In the genomic region with DNA sequence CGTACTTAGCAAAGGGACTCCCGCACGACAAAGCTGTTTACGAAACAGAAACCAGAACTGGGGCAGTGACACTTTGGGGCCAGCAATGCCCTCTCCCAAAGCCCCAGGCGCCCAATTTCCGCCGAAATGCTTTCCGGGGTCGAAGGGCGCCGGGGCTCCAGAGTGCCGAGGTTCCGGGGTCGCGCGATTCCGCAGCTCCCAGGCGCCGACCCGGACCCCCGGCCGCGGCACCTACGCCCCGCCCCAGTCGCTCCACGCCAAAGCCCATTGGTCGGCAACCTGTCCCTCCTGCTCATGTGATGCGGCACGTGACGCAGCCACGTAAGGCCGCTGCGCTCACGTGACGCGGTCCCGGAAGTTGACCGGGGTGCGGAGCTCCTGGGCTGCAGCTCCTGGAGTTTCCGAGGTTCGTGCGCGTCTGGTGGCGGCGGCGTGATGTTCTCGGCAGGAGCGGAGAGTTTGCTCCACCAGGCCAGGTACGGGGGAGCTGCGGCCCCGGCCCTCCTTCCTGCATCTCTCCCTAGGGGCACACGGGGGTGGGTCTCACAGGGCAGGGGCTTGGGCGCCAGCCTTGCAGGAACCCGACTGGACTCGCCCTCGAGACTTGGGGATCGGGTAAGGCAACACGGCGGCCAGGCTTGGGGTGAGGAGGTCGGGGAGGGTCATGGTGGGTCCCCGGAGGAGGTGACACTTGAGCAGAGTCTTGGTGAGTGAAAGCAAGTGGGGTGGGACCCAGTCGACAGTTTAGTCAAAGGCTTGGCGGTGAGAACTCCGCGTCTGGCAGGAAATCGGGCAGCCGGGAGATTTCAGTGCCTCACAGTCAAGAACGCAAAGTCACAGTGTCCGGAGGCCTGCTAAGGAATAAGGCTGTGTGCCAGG, we compare ENCODE assay signal across 1 cellular context.
TF ChIP-seq lines count a peak whose summit lies in the region.

A gene with protein sequence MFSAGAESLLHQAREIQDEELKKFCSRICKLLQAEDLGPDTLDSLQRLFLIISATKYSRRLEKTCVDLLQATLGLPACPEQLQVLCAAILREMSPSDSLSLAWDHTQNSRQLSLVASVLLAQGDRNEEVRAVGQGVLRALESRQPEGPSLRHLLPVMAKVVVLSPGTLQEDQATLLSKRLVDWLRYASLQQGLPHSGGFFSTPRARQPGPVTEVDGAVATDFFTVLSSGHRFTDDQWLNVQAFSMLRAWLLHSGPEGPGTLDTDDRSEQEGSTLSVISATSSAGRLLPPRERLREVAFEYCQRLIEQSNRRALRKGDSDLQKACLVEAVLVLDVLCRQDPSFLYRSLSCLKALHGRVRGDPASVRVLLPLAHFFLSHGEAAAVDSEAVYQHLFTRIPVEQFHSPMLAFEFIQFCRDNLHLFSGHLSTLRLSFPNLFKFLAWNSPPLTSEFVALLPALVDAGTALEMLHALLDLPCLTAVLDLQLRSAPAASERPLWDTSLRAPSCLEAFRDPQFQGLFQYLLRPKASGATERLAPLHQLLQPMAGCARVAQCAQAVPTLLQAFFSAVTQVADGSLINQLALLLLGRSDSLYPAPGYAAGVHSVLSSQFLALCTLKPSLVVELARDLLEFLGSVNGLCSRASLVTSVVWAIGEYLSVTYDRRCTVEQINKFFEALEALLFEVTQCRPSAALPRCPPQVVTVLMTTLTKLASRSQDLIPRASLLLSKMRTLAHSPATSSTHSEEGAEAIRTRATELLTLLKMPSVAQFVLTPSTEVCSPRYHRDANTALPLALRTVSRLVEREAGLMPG (plus strand): TSS at position 343 of the 879 bp plus-strand sequence. CDS start 93 bp downstream, at position 436.

TF ChIP-seq in A549, 52 proteins besides CTCF, POLR2A, EP300 and RAD21 (continued from another document):
- TF ChIP-seq, protein P1, sequence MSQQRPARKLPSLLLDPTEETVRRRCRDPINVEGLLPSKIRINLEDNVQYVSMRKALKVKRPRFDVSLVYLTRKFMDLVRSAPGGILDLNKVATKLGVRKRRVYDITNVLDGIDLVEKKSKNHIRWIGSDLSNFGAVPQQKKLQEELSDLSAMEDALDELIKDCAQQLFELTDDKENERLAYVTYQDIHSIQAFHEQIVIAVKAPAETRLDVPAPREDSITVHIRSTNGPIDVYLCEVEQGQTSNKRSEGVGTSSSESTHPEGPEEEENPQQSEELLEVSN (IDR thresholded peaks at IDR 0.05; ENCODE audit: borderline replicate concordance, low read depth) = no peak; the same call in 1 of the 2 replicates
- TF ChIP-seq HOXB5 (CRISPR knock-in tag; IDR thresholded peaks at IDR 0.05) (no peak), EHF (CRISPR knock-in tag; IDR thresholded peaks at IDR 0.05) (no peak), HEYL (CRISPR knock-in tag; IDR thresholded peaks at IDR 0.05) (no peak), CEBPB (IDR thresholded peaks at IDR 0.05) (no peak), ZSCAN20 (CRISPR knock-in tag; IDR thresholded peaks at IDR 0.05) (no peak), RCOR1 (IDR thresholded peaks at IDR 0.05; ENCODE audit: low read depth, low read length) (no peak), JUN (IDR thresholded peaks at IDR 0.05) (peak; percentile 73 to 80; a peak in 3 of 5 replicates), EHMT2 (IDR thresholded peaks at IDR 0.05; ENCODE audit: low read depth) (no peak), ZNF302 (CRISPR knock-in tag; IDR thresholded peaks at IDR 0.05) (no peak), CHD4 (IDR thresholded peaks at IDR 0.05; ENCODE audit: borderline replicate concordance) (no peak), KDM1A (IDR thresholded peaks at IDR 0.05; ENCODE audit: low read depth) (no peak), HOXB13 (CRISPR knock-in tag; IDR thresholded peaks at IDR 0.05; ENCODE audit: low read depth) (no peak), NPAS2 (CRISPR knock-in tag; IDR thresholded peaks at IDR 0.05; ENCODE audit: borderline replicate concordance) (peak; percentile 86)
- TF ChIP-seq, protein P2, sequence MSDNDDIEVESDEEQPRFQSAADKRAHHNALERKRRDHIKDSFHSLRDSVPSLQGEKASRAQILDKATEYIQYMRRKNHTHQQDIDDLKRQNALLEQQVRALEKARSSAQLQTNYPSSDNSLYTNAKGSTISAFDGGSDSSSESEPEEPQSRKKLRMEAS (IDR thresholded peaks at IDR 0.05) = peak; percentile 79
- TF ChIP-seq, protein P3, sequence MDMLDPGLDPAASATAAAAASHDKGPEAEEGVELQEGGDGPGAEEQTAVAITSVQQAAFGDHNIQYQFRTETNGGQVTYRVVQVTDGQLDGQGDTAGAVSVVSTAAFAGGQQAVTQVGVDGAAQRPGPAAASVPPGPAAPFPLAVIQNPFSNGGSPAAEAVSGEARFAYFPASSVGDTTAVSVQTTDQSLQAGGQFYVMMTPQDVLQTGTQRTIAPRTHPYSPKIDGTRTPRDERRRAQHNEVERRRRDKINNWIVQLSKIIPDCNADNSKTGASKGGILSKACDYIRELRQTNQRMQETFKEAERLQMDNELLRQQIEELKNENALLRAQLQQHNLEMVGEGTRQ (IDR thresholded peaks at IDR 0.05) = peak; percentile 100
- TF ChIP-seq, protein P4, sequence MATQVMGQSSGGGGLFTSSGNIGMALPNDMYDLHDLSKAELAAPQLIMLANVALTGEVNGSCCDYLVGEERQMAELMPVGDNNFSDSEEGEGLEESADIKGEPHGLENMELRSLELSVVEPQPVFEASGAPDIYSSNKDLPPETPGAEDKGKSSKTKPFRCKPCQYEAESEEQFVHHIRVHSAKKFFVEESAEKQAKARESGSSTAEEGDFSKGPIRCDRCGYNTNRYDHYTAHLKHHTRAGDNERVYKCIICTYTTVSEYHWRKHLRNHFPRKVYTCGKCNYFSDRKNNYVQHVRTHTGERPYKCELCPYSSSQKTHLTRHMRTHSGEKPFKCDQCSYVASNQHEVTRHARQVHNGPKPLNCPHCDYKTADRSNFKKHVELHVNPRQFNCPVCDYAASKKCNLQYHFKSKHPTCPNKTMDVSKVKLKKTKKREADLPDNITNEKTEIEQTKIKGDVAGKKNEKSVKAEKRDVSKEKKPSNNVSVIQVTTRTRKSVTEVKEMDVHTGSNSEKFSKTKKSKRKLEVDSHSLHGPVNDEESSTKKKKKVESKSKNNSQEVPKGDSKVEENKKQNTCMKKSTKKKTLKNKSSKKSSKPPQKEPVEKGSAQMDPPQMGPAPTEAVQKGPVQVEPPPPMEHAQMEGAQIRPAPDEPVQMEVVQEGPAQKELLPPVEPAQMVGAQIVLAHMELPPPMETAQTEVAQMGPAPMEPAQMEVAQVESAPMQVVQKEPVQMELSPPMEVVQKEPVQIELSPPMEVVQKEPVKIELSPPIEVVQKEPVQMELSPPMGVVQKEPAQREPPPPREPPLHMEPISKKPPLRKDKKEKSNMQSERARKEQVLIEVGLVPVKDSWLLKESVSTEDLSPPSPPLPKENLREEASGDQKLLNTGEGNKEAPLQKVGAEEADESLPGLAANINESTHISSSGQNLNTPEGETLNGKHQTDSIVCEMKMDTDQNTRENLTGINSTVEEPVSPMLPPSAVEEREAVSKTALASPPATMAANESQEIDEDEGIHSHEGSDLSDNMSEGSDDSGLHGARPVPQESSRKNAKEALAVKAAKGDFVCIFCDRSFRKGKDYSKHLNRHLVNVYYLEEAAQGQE (IDR thresholded peaks at IDR 0.05) = no peak; the same call in 1 of the 2 replicates
TF ChIP-seq in A549: peak in this region for 12.
